Comparison of ENCODE assay signal across 8 cellular contexts in the genomic region with DNA sequence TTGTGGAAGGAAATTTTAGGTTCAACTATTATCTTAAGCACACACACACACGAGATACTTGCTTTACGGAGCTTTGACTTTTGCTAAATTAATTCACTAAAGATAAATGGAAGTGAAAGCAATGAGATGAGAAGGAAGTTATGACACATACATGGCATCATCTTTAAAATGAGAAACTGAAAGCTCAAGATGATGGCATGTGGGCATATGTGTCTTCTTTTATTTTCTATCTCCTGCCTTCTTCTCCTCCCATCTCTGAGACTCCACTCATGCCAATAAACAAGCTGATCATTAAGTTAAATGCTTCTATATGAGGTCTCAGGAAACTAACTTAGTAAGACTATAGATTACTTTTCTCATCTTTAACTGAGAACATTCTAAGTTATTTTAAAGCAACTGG.
A peak's percentile ranks its signal among the peaks of the same experiment; 100 is the strongest.
DNase-seq lines count a peak whose midpoint lies in the region; ATAC-seq and FAIRE-seq lines count a peak whose summit lies in the region.

No MANE protein-coding gene starts in this region.

- peak overlapping the region; percentile 72 for H3K4me3 Mint-ChIP-seq in activated naive CD8-positive, alpha-beta T cell treated with anti-CD3 and anti-CD28 coated beads for 36 hours

- peak overlapping the region; percentile 32; the same call in 1 of the 2 replicates for H3K27ac ChIP-seq in ACC112 (ENCODE audit: low read depth, low read length)

- H3K79me2 ChIP-seq in ACC112 (ENCODE audit: control insufficient read depth, insufficient read depth, low read length, unreplicated experiment), result peaks cover 73% of the 10 kb centered on the region

- peaks cover 40% of the 10 kb centered on the region for H3K4me1 Mint-ChIP-seq in activated naive CD8-positive, alpha-beta T cell treated with anti-CD3 and anti-CD28 coated beads for 36 hours

- H3K4me1 ChIP-seq in ACC112 (ENCODE audit: control insufficient read depth, insufficient read depth, low read length, unreplicated experiment), result peaks cover 10% of the 10 kb centered on the region

- no peaks in the 10 kb centered on the region for H3K36me3 ChIP-seq in ACC112 (ENCODE audit: insufficient read depth, low read length)

- ATAC-seq in HG03342 (IDR thresholded peaks at IDR 0.05; ENCODE audit: unreplicated experiment) (peak; percentile 89), GM19023 (IDR thresholded peaks at IDR 0.05; ENCODE audit: unreplicated experiment) (no peak)

- FAIRE-seq in GM19239 (lab: Jason Lieb, UNC), result no peak

- H3K36me3 Mint-ChIP-seq in activated naive CD8-positive, alpha-beta T cell treated with anti-CD3 and anti-CD28 coated beads for 36 hours, result peaks cover 2% of the 10 kb centered on the region

- DNase-seq in GM19239 (ENCODE audit: insufficient read length, low spot score) (peak; percentile 4), hepatic stellate cell (ENCODE audit: low spot score) (no peak), GDM1 (lab: John Stamatoyannopoulos, UW) (no peak), cerebellar cortex (ENCODE audit: low spot score) (no peak)
- DNase-seq in activated naive CD8-positive, alpha-beta T cell treated with anti-CD3 and anti-CD28 coated beads for 36 hours, result no peak

- H3K27ac Mint-ChIP-seq in activated naive CD8-positive, alpha-beta T cell treated with anti-CD3 and anti-CD28 coated beads for 36 hours, result peak overlapping the region; percentile 96

- peak overlapping the region; percentile 58 for H3K4me3 ChIP-seq in ACC112 (ENCODE audit: low read depth, low read length)

- H3K27me3 ChIP-seq in ACC112 (ENCODE audit: insufficient read depth, low read length), result no peaks in the 10 kb centered on the region

- no peaks in the 10 kb centered on the region for H3K27me3 Mint-ChIP-seq in activated naive CD8-positive, alpha-beta T cell treated with anti-CD3 and anti-CD28 coated beads for 36 hours

- no peak overlapping the region for H2AFZ ChIP-seq in ACC112 (ENCODE audit: low read length, unreplicated experiment)

- no peaks in the 10 kb centered on the region for H3K9me3 Mint-ChIP-seq in activated naive CD8-positive, alpha-beta T cell treated with anti-CD3 and anti-CD28 coated beads for 36 hours
